1 cellular context compared by ENCODE assay signal in genomic region chr17:82668631-82669099, GRCh38.
TF ChIP-seq lines count a peak whose summit lies in the region.

No MANE protein-coding gene starts in this region.

TF ChIP-seq in HepG2, 621 proteins besides CTCF, POLR2A, EP300 and RAD21 (continued from another document and continues in another):
- TF ChIP-seq ZNF33A (CRISPR knock-in tag; IDR thresholded peaks at IDR 0.05; ENCODE audit: borderline replicate concordance) (no peak), ZNF556 (CRISPR knock-in tag; IDR thresholded peaks at IDR 0.05; ENCODE audit: borderline replicate concordance) (peak; percentile 75; the same call in 1 of the 2 replicates), ZNF883 (CRISPR knock-in tag; IDR thresholded peaks at IDR 0.05; ENCODE audit: not compliant biosample characterization) (peak; percentile 69), FOSL2 (CRISPR knock-in tag; IDR thresholded peaks at IDR 0.05) (no peak; the same call in 1 of the 2 replicates), KDM3A (CRISPR knock-in tag; IDR thresholded peaks at IDR 0.05; ENCODE audit: low read depth) (0 out of 2 replicates have a peak, but pooled peaks have one; percentile 47), JUNB (CRISPR knock-in tag; IDR thresholded peaks at IDR 0.05; ENCODE audit: borderline replicate concordance) (no peak), ZNF580 (CRISPR knock-in tag; IDR thresholded peaks at IDR 0.05; ENCODE audit: borderline replicate concordance, low read depth) (peak; percentile 68; the same call in 1 of the 2 replicates), NFKBIZ (CRISPR knock-in tag; IDR thresholded peaks at IDR 0.05) (no peak), EHMT2 (IDR thresholded peaks at IDR 0.05; ENCODE audit: borderline replicate concordance, low read depth, low read length) (no peak), HOMEZ (CRISPR knock-in tag; IDR thresholded peaks at IDR 0.05; ENCODE audit: low read depth) (no peak; the same call in 1 of the 2 replicates), RBM22 (optimal IDR thresholded peaks at IDR 0.05; ENCODE audit: low read length) (no peak), ZNF205 (CRISPR knock-in tag; IDR thresholded peaks at IDR 0.05) (peak; percentile 36; the same call in 1 of the 2 replicates), ZNF552 (CRISPR knock-in tag; IDR thresholded peaks at IDR 0.05; ENCODE audit: borderline replicate concordance) (no peak), ZNF441 (CRISPR knock-in tag; IDR thresholded peaks at IDR 0.05; ENCODE audit: borderline replicate concordance) (no peak), HHEX (CRISPR knock-in tag; IDR thresholded peaks at IDR 0.05) (0 out of 2 replicates have a peak, but pooled peaks have one; percentile 31), SNAPC5 (CRISPR knock-in tag; IDR thresholded peaks at IDR 0.05; ENCODE audit: borderline replicate concordance) (no peak), KAT7 (CRISPR knock-in tag; IDR thresholded peaks at IDR 0.05; ENCODE audit: borderline replicate concordance) (0 out of 2 replicates have a peak, but pooled peaks have one; percentile 61), TARDBP (CRISPR knock-in tag; IDR thresholded peaks at IDR 0.05) (no peak), SOX6 (IDR thresholded peaks at IDR 0.05) (no peak), SOX6 (CRISPR knock-in tag; IDR thresholded peaks at IDR 0.05) (peak; percentile 44), ZNF333 (CRISPR knock-in tag; IDR thresholded peaks at IDR 0.05; ENCODE audit: borderline replicate concordance) (0 out of 2 replicates have a peak, but pooled peaks have one; percentile 12), ZNF318 (CRISPR knock-in tag; IDR thresholded peaks at IDR 0.05) (no peak), ELF4 (CRISPR knock-in tag; IDR thresholded peaks at IDR 0.05; ENCODE audit: borderline replicate concordance) (no peak), ZFP36 (IDR thresholded peaks at IDR 0.05; ENCODE audit: borderline replicate concordance, low read depth, low read length, partially characterized antibody) (peak; percentile 38), AKAP8 (CRISPR knock-in tag; IDR thresholded peaks at IDR 0.05) (no peak), RFX5 (IDR thresholded peaks at IDR 0.05; ENCODE audit: low read depth, low read length) (no peak), UBTF (CRISPR knock-in tag; IDR thresholded peaks at IDR 0.05) (peak; percentile 78), ZNF558 (CRISPR knock-in tag; IDR thresholded peaks at IDR 0.05; ENCODE audit: borderline replicate concordance) (peak; percentile 82), ATAD3A (CRISPR knock-in tag; IDR thresholded peaks at IDR 0.05) (peak; percentile 10; the same call in 1 of the 2 replicates), IRF2 (CRISPR knock-in tag; IDR thresholded peaks at IDR 0.05) (peak; percentile 43; the same call in 1 of the 2 replicates), HIVEP1 (CRISPR knock-in tag; IDR thresholded peaks at IDR 0.05) (peak; percentile 75), ZNF33B (CRISPR knock-in tag; IDR thresholded peaks at IDR 0.05) (peak; percentile 83; the same call in 1 of the 2 replicates), MIXL1 (CRISPR knock-in tag; IDR thresholded peaks at IDR 0.05) (no peak), PRDM4 (CRISPR knock-in tag; IDR thresholded peaks at IDR 0.05; ENCODE audit: borderline replicate concordance) (no peak), ZNF569 (CRISPR knock-in tag; IDR thresholded peaks at IDR 0.05; ENCODE audit: borderline replicate concordance) (no peak), PHF5A (CRISPR knock-in tag; IDR thresholded peaks at IDR 0.05; ENCODE audit: low read depth, unreplicated experiment) (no peak), ZNF614 (CRISPR knock-in tag; IDR thresholded peaks at IDR 0.05; ENCODE audit: borderline replicate concordance) (peak; percentile 73; the same call in 1 of the 2 replicates), KDM5B (CRISPR knock-in tag; IDR thresholded peaks at IDR 0.05; ENCODE audit: borderline replicate concordance) (peak; percentile 74; the same call in 1 of the 2 replicates), ZNF75D (CRISPR knock-in tag; IDR thresholded peaks at IDR 0.05; ENCODE audit: borderline replicate concordance) (no peak), THAP9 (CRISPR knock-in tag; IDR thresholded peaks at IDR 0.05; ENCODE audit: borderline replicate concordance) (peak; percentile 95), NR2F6 (IDR thresholded peaks at IDR 0.05) (no peak), NR2F6 (CRISPR knock-in tag; IDR thresholded peaks at IDR 0.05) (peak; percentile 47; the same call in 1 of the 2 replicates), KAT8 (CRISPR knock-in tag; IDR thresholded peaks at IDR 0.05) (peak; percentile 76)
